In genomic region chr20:330233-331149, GRCh38 we compare ENCODE assay signal across 8 cellular contexts. TPM values are rescaled to one million over a fixed set of nuclear protein-coding genes. Genes with fewer than 3 reads are reported as not detected.
DNase-seq lines count a peak whose midpoint lies in the region; ATAC-seq and TF ChIP-seq lines count a peak whose summit lies in the region.

No MANE protein-coding gene starts in this region.

- peaks cover 26% of the 10 kb centered on the region for H4K20me1 ChIP-seq in osteoblast (ENCODE audit: insufficient read depth, low read length)

- TF ChIP-seq POLR2A in Peyer's patch (IDR thresholded peaks at IDR 0.05) = no peak

- no peaks in the 10 kb centered on the region for H3K36me3 ChIP-seq in Peyer's patch
- H3K36me3 ChIP-seq in osteoblast (ENCODE audit: insufficient read depth, low read length) = no peaks in the 10 kb centered on the region

- no peak overlapping the region for H3K4me3 ChIP-seq in Peyer's patch
- H3K4me3 ChIP-seq in foreskin fibroblast (ENCODE audit: low read depth in 1 of 2, low read length in 2 of 2) = peak overlapping the region in 1 of 2 donors; percentile 9
- no peak overlapping the region for H3K4me3 ChIP-seq in osteoblast (ENCODE audit: insufficient read depth, low read length)

- H3K4me1 ChIP-seq in Peyer's patch (peaks cover 0 to 23% (median 2%) of the 10 kb centered on the region in 4 donors), osteoblast (ENCODE audit: insufficient read depth, low read length) (peaks cover 20% of the 10 kb centered on the region)

- TF ChIP-seq CTCF in Peyer's patch (IDR thresholded peaks at IDR 0.05) = peak; percentile 66 to 84 (median 78)
- TF ChIP-seq CTCF in foreskin fibroblast (IDR thresholded peaks at IDR 0.05; ENCODE audit: low read depth, low read length) = peak; percentile 91
- peak; percentile 94 for TF ChIP-seq CTCF in osteoblast (IDR thresholded peaks at IDR 0.05; ENCODE audit: extremely low read depth, low read depth, low read length)

- H3K4me2 ChIP-seq in osteoblast (ENCODE audit: insufficient read depth, low read length) = peak overlapping the region; percentile 15

- peaks cover 13% of the 10 kb centered on the region for H3K79me2 ChIP-seq in osteoblast (ENCODE audit: insufficient read depth, low read length)

- no peak overlapping the region for H2AFZ ChIP-seq in osteoblast (ENCODE audit: low read length)

- H3K27me3 ChIP-seq in Peyer's patch (no peaks in the 10 kb centered on the region), osteoblast (ENCODE audit: insufficient read depth, low read length) (no peaks in the 10 kb centered on the region)

- H3K27ac ChIP-seq in Peyer's patch = peak overlapping the region in 1 of 4 donors; percentile 30
- H3K27ac ChIP-seq in osteoblast (ENCODE audit: low read depth, low read length) = no peak overlapping the region

- DNase-seq in NCI-H2081 (lab: John Stamatoyannopoulos, UW) (peak; percentile 28 to 56), NCI-H2081 treated with DMSO at 0.1 percent for 48 hours (lab: John Stamatoyannopoulos, UW) (no peak), Kasumi-1 (lab: John Stamatoyannopoulos, UW) (peak; percentile 86 to 91), Peyer's patch (peak; percentile 52 to 77 (median 53)), foreskin fibroblast (peak; percentile 85 to 93), osteoblast (ENCODE audit: insufficient read length, low spot score, missing footprints) (peak; percentile 95)
- peak; percentile 41 for DNase-seq in activated T-helper 9 cell treated with anti-CD3 and anti-CD28 coated beads, Interleukin-2, amount 50 U/mL, for 16 hours (ENCODE audit: low read depth)

- H3K9me3 ChIP-seq in Peyer's patch (no peaks in the 10 kb centered on the region), osteoblast (ENCODE audit: low read depth, low read length) (no peaks in the 10 kb centered on the region)

- no peak for ATAC-seq in GM18907 (IDR thresholded peaks at IDR 0.05; ENCODE audit: unreplicated experiment)

RNA-seq across cellular contexts. Expression of gene SOX12, which starts 5.1 kb away (rescaled TPM):
- 1 to 10 TPM; 1.4 to 7.4 (median 2.5) TPM for total RNA-seq in Peyer's patch
- 6.2 and 6.9 TPM in 2 replicates for total RNA-seq in osteoblast

RNA-seq across cellular contexts. Expression of gene NRSN2, which starts 16.4 kb away (rescaled TPM):
- total RNA-seq in Peyer's patch (1 to 10 TPM; 2.1 to 5.5 (median 4.6) TPM), osteoblast (39.5 and 49.6 TPM in 2 replicates)

RNA-seq across cellular contexts. Expression of gene ZCCHC3, which starts 33.1 kb away (rescaled TPM):
- 10 to 100 TPM in 3 of 4 donors, 1 to 10 TPM in 1; 9.6 to 17.3 (median 13.9) TPM for total RNA-seq in Peyer's patch
- total RNA-seq in osteoblast = 9.0 and 9.4 TPM in 2 replicates

RNA-seq across cellular contexts. Expression of gene C20orf96, which starts 39.9 kb away (rescaled TPM):
- total RNA-seq in Peyer's patch (10 to 100 TPM in 2 of 4 donors, 1 to 10 TPM in 2; 6.3 to 41.3 (median 10.5) TPM), osteoblast (2.2 and 3.5 TPM in 2 replicates)

RNA-seq across cellular contexts. Expression of gene TRIB3, which starts 50.1 kb away (rescaled TPM):
- 10 to 100 TPM in 2 of 4 donors, 1 to 10 TPM in 2; 8.3 to 22.7 (median 12.1) TPM for total RNA-seq in Peyer's patch
- total RNA-seq in osteoblast = 176 and 213 TPM in 2 replicates
